10 cellular contexts compared by ENCODE assay signal in the genomic region with DNA sequence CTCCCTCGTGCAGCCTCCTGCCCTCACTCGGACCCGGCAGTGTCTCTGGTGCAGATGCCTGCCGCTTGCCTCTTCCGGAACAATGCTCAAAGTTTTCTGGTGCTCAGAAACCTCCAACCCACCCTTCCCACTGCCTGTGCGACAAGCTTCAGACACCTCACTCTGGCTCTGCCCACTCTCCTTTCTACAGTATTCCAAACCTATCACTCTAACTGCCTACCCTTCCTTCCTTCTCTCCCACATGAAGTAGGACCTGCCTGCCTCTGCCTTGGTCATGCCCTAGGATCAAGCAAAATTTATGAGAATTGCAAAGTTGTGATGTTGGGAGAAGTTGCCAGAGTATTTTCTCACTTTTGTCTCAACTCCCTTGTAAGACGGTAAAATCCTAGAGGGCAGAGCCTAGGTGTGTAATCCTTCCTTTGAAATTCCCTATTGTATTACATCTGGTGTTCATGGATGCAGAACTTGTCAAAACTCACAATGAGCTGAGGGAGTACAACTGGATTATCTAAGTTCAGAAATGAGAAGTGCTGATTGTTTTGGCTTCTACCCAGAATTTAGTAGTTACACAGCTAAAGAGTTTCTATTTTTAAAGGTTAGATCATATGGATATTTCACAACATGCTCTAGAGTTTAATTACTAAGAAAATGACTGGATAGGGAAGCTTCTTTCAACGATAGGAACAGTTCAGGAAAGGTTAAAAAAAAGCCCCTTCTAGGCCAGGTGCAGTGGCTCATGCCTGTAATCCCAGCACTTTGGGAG. TPM values are rescaled to one million over a fixed set of nuclear protein-coding genes. Genes with fewer than 3 reads are reported as not detected.
DNase-seq lines count a peak whose midpoint lies in the region; TF ChIP-seq lines count a peak whose summit lies in the region.
"Had no signal": no experiment of that assay in that cellular context is flagged by ENCODE, and none has a peak within 500 bp of the region (broad histone marks: within the 10 kb centered on the region; RNA-seq: fewer than 3 reads in every experiment).

No MANE protein-coding gene starts in this region.

- peaks cover 23% of the 10 kb centered on the region for H3K4me1 ChIP-seq in neural progenitor cell

- DNase-seq in EH (ENCODE audit: low read depth) (peak; percentile 74), NOMO-1 treated with dmso at 0.1 percent for 144 hours (lab: John Stamatoyannopoulos, UW; ENCODE audit: unreplicated experiment) (peak; percentile 50), neural progenitor cell (ENCODE audit: low spot score) (no peak), D341Med (ENCODE audit: low spot score) (no peak), NCI-H82 (lab: John Stamatoyannopoulos, UW) (no peak), GM10266 (ENCODE audit: extremely low spot score) (no peak)
- DNase-seq: activated CD8-positive, alpha-beta memory T cell treated with anti-CD3 and anti-CD28 coated beads for 24 hours; hypothalamus had no signal

- no peak overlapping the region for H3K4me2 ChIP-seq in neural progenitor cell

- peaks cover 51% of the 10 kb centered on the region for H3K79me2 ChIP-seq in neural progenitor cell (ENCODE audit: low read depth)

- H3K9me3 Mint-ChIP-seq in dendritic cell treated with granulocyte-macrophage colony-stimulating factor and Interleukin-4, amounts not matched to agents 40 ng/mL and 50 ng/mL, for 4 days, result no peaks in the 10 kb centered on the region
- no peaks in the 10 kb centered on the region for H3K9me3 Mint-ChIP-seq in neural progenitor cell
- H3K9me3 Mint-ChIP-seq: neural crest cell had no signal

- H3K27me3 Mint-ChIP-seq in dendritic cell treated with granulocyte-macrophage colony-stimulating factor and Interleukin-4, amounts not matched to agents 40 ng/mL and 50 ng/mL, for 4 days, result peaks cover 3% of the 10 kb centered on the region
- H3K27me3 Mint-ChIP-seq in neural progenitor cell (ENCODE audit: insufficient read depth, low read depth), result peaks cover 2% of the 10 kb centered on the region

- no peak overlapping the region for H3K9ac ChIP-seq in neural progenitor cell

- peaks cover 4% of the 10 kb centered on the region for H3F3A ChIP-seq in neural progenitor cell (ENCODE audit: low read depth)

- H2AFZ ChIP-seq in neural progenitor cell (replicated peaks), result no peak overlapping the region

- no peaks in the 10 kb centered on the region for H3K36me3 ChIP-seq in neural progenitor cell

- H3K4me3 ChIP-seq in neural progenitor cell, result no peak overlapping the region

- H3K4me1 Mint-ChIP-seq in dendritic cell treated with granulocyte-macrophage colony-stimulating factor and Interleukin-4, amounts not matched to agents 40 ng/mL and 50 ng/mL, for 4 days (ENCODE audit: low read depth), result peaks cover 77% of the 10 kb centered on the region
- H3K4me1 Mint-ChIP-seq in neural progenitor cell, result peaks cover 37% of the 10 kb centered on the region

- H3K4me3 Mint-ChIP-seq in dendritic cell treated with granulocyte-macrophage colony-stimulating factor and Interleukin-4, amounts not matched to agents 40 ng/mL and 50 ng/mL, for 4 days, result peak overlapping the region; percentile 56
- peak overlapping the region; percentile 4 for H3K4me3 Mint-ChIP-seq in neural progenitor cell
- H3K4me3 Mint-ChIP-seq: neural crest cell had no signal

- H4K20me1 ChIP-seq in neural progenitor cell (ENCODE audit: low read depth), result peaks cover 8% of the 10 kb centered on the region

- peaks cover 66% of the 10 kb centered on the region for H3K36me3 Mint-ChIP-seq in dendritic cell treated with granulocyte-macrophage colony-stimulating factor and Interleukin-4, amounts not matched to agents 40 ng/mL and 50 ng/mL, for 4 days (ENCODE audit: low read depth)
- H3K36me3 Mint-ChIP-seq in neural progenitor cell, result peaks cover 15% of the 10 kb centered on the region

- intact Hi-C loops in dendritic cell treated with granulocyte-macrophage colony-stimulating factor and Interleukin-4, amounts not matched to agents 40 ng/mL and 50 ng/mL, for 4 days (cut with micrococcal nuclease), result loop anchor here (5.0 kb wide), 1 partner anchor 37 kb away; no protein-coding TSS in a partner anchor

- H3K27me3 ChIP-seq in neural progenitor cell, result no peaks in the 10 kb centered on the region

- H3K9me3 ChIP-seq in neural progenitor cell (ENCODE audit: low read depth), result no peaks in the 10 kb centered on the region

- H3K27ac Mint-ChIP-seq in dendritic cell treated with granulocyte-macrophage colony-stimulating factor and Interleukin-4, amounts not matched to agents 40 ng/mL and 50 ng/mL, for 4 days, result peak overlapping the region; percentile 67
- H3K27ac Mint-ChIP-seq in neural progenitor cell, result no peak overlapping the region

- no peak for TF ChIP-seq CTCF in neural progenitor cell (IDR thresholded peaks at IDR 0.05)
- no peak for TF ChIP-seq CTCF in GM10266 (IDR thresholded peaks at IDR 0.05; ENCODE audit: control insufficient read depth, insufficient read depth, low read depth, missing control alignments)

- H3K27ac ChIP-seq in neural progenitor cell, result no peak overlapping the region

RNA-seq across cellular contexts. Expression of a gene that starts 7.2 kb away (rescaled TPM):
- 20.9 and 31.4 TPM in 2 replicates for total RNA-seq in neural progenitor cell (ENCODE audit: low replicate concordance)

Comparison
In these comparisons a context has a peak if more than half of its experiments do, and no peak if none do; other contexts are left out.
1. DNase-seq: peak in EH (single experiment) and NOMO-1 treated with dmso at 0.1 percent for 144 hours (single experiment); none in neural progenitor cell (single experiment), D341Med (single experiment), NCI-H82 (single experiment) and GM10266 (single experiment).